ENCODE assay signal across 22 cellular contexts in genomic region chr5:144298658-144299057, GRCh38.
"Had no signal": no experiment of that assay in that cellular context is flagged by ENCODE, and none has a peak within 500 bp of the region (broad histone marks: within the 10 kb centered on the region; RNA-seq: fewer than 3 reads in every experiment).

No MANE protein-coding gene starts in this region.

- H3K36me3 ChIP-seq: breast epithelium had no signal

- H3K27me3 ChIP-seq: breast epithelium had no signal

- H3K9me3 Mint-ChIP-seq: activated naive CD4-positive, alpha-beta T cell treated with anti-CD3 and anti-CD28 coated beads, Interleukin-2, amount 50 U/mL, for 24 hours; activated T-helper 1 cell treated with anti-CD3 and anti-CD28 coated beads, Interleukin-12 subunit alpha, Interleukin-12 subunit beta, Interleukin-2, Interleukin-4 antibody, amounts not matched to agents 30 ng/mL and 10 ng/mL and 1 ng/mL, durations not matched to agents 14 hours and 24 hours and 36 hours; T-helper 1 cell treated with Interleukin-12 subunit alpha and Interleukin-12 subunit beta and Interleukin-4 antibody, amounts not matched to agents 30 μg/mL and 1 μg/mL, for 36 hours had no signal

- H3K9me3 ChIP-seq: breast epithelium had no signal

- H3K27ac ChIP-seq: breast epithelium had no signal

- H3K4me1 Mint-ChIP-seq: activated naive CD4-positive, alpha-beta T cell treated with anti-CD3 and anti-CD28 coated beads, Interleukin-2, amount 50 U/mL, for 24 hours had no signal

- H3K4me3 Mint-ChIP-seq: activated CD8-positive, alpha-beta T cell treated with anti-CD3 and anti-CD28 coated beads, Interleukin-2, amount 10 ng/mL, durations not matched to agents 7 days and 5 days; activated naive CD4-positive, alpha-beta T cell treated with anti-CD3 and anti-CD28 coated beads, Interleukin-2, amount 50 U/mL, for 24 hours; activated T-helper 1 cell treated with anti-CD3 and anti-CD28 coated beads, Interleukin-12 subunit alpha, Interleukin-12 subunit beta, Interleukin-2, Interleukin-4 antibody, amounts not matched to agents 30 ng/mL and 10 ng/mL and 1 ng/mL, durations not matched to agents 14 hours and 24 hours and 36 hours; T-helper 1 cell treated with Interleukin-12 subunit alpha and Interleukin-12 subunit beta and Interleukin-4 antibody, amounts not matched to agents 30 μg/mL and 1 μg/mL, for 36 hours had no signal

- H3K36me3 Mint-ChIP-seq: activated naive CD4-positive, alpha-beta T cell treated with anti-CD3 and anti-CD28 coated beads, Interleukin-2, amount 50 U/mL, for 24 hours had no signal

- ATAC-seq: activated CD8-positive, alpha-beta T cell treated with anti-CD3 and anti-CD28 coated beads, Interleukin-2, amount 10 ng/mL, durations not matched to agents 7 days and 5 days; PC-3 had no signal

- DNase-seq: activated CD4-positive, alpha-beta T cell treated with anti-CD3 and anti-CD28 coated beads for 48 hours; activated CD4-positive, alpha-beta T cell treated with anti-CD3 and anti-CD28 coated beads, Interleukin-2, amount 50 U/mL, for 4 hours; activated CD4-positive, CD25-positive, alpha-beta regulatory T cell treated with anti-CD3 and anti-CD28 coated beads, Interleukin-2, amount 50 U/mL, for 72 hours; activated CD8-positive, alpha-beta memory T cell treated with anti-CD3 and anti-CD28 coated beads, Interleukin-2, amount 50 U/mL, for 48 hours; activated CD8-positive, alpha-beta T cell treated with anti-CD3 and anti-CD28 coated beads, Interleukin-2, amount 10 ng/mL, durations not matched to agents 7 days and 5 days; activated effector memory CD4-positive, alpha-beta T cell treated with Interleukin-2 at 50 U/mL for 16 hours; activated naive CD4-positive, alpha-beta T cell; activated T-cell treated with anti-CD3 and anti-CD28 coated beads, Interleukin-2, amount 50 U/mL, for 1 hour; aorta; caudate nucleus; NCI-H1105 treated with DMSO at 0.1 percent for 48 hours; NCI-H1436 treated with DMSO at 0.1 percent for 48 hours; NCI-H187; NCI-H2081; NCI-H510A treated with DMSO at 0.1 percent for 48 hours; NCI-H69; PC-3; SHP77 had no signal

- H3K27ac Mint-ChIP-seq: activated CD8-positive, alpha-beta T cell treated with anti-CD3 and anti-CD28 coated beads, Interleukin-2, amount 10 ng/mL, durations not matched to agents 7 days and 5 days; activated naive CD4-positive, alpha-beta T cell treated with anti-CD3 and anti-CD28 coated beads, Interleukin-2, amount 50 U/mL, for 24 hours; activated T-helper 1 cell treated with anti-CD3 and anti-CD28 coated beads, Interleukin-12 subunit alpha, Interleukin-12 subunit beta, Interleukin-2, Interleukin-4 antibody, amounts not matched to agents 30 ng/mL and 10 ng/mL and 1 ng/mL, durations not matched to agents 14 hours and 24 hours and 36 hours; T-helper 1 cell treated with Interleukin-12 subunit alpha and Interleukin-12 subunit beta and Interleukin-4 antibody, amounts not matched to agents 30 μg/mL and 1 μg/mL, for 36 hours had no signal

- H3K4me3 ChIP-seq: breast epithelium had no signal

- H3K4me1 ChIP-seq: breast epithelium had no signal
